ENCODE assay signal across 1 cellular context in genomic region chr11:8988329-8989234, GRCh38.
TF ChIP-seq lines count a peak whose summit lies in the region.

No MANE protein-coding gene starts in this region.

TF ChIP-seq in A549, 52 proteins besides CTCF, POLR2A, EP300 and RAD21 (continued from another document):
- TF ChIP-seq FOSL2 (IDR thresholded peaks at IDR 0.05) = no peak
- no peak for TF ChIP-seq FOSL2 (CRISPR knock-in tag; IDR thresholded peaks at IDR 0.05)
- TF ChIP-seq, protein P1, sequence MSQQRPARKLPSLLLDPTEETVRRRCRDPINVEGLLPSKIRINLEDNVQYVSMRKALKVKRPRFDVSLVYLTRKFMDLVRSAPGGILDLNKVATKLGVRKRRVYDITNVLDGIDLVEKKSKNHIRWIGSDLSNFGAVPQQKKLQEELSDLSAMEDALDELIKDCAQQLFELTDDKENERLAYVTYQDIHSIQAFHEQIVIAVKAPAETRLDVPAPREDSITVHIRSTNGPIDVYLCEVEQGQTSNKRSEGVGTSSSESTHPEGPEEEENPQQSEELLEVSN (IDR thresholded peaks at IDR 0.05; ENCODE audit: borderline replicate concordance, low read depth) = no peak
- TF ChIP-seq, protein P2, sequence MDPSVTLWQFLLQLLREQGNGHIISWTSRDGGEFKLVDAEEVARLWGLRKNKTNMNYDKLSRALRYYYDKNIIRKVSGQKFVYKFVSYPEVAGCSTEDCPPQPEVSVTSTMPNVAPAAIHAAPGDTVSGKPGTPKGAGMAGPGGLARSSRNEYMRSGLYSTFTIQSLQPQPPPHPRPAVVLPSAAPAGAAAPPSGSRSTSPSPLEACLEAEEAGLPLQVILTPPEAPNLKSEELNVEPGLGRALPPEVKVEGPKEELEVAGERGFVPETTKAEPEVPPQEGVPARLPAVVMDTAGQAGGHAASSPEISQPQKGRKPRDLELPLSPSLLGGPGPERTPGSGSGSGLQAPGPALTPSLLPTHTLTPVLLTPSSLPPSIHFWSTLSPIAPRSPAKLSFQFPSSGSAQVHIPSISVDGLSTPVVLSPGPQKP (IDR thresholded peaks at IDR 0.05; ENCODE audit: low read depth, low read length) = no peak
- no peak for TF ChIP-seq HDAC2 (IDR thresholded peaks at IDR 0.05)
- TF ChIP-seq ZC3H11A (IDR thresholded peaks at IDR 0.05) = no peak
- no peak for TF ChIP-seq HOXB5 (CRISPR knock-in tag; IDR thresholded peaks at IDR 0.05)
- TF ChIP-seq JUNB (IDR thresholded peaks at IDR 0.05) = no peak
- no peak for TF ChIP-seq FOSB (CRISPR knock-in tag; IDR thresholded peaks at IDR 0.05)
- TF ChIP-seq ZFP36 (IDR thresholded peaks at IDR 0.05; ENCODE audit: borderline replicate concordance, partially characterized antibody) = no peak
- no peak for TF ChIP-seq JUN (IDR thresholded peaks at IDR 0.05)
- TF ChIP-seq KDM5A (IDR thresholded peaks at IDR 0.05) = no peak
- TF ChIP-seq RARB (CRISPR knock-in tag; IDR thresholded peaks at IDR 0.05) = no peak
- no peak for TF ChIP-seq MAZ (IDR thresholded peaks at IDR 0.05; ENCODE audit: borderline replicate concordance, low read depth, low read length)
- no peak for TF ChIP-seq MAX (IDR thresholded peaks at IDR 0.05)
